In genomic region chr11:834371-835316, GRCh38 we compare ENCODE assay signal across 8 cellular contexts. TPM values are rescaled to one million over a fixed set of nuclear protein-coding genes. Genes with fewer than 3 reads are reported as not detected.
A peak's percentile ranks its signal among the peaks of the same experiment; 100 is the strongest.
DNase-seq lines count a peak whose midpoint lies in the region; ATAC-seq, FAIRE-seq and TF ChIP-seq lines count a peak whose summit lies in the region.

No MANE protein-coding gene starts in this region.

- H3K9ac ChIP-seq in Karpas-422 (ENCODE audit: low read length) (no peak overlapping the region), mammary epithelial cell (ENCODE audit: insufficient read depth, low read length) (peak overlapping the region; percentile 86), HepG2 (ENCODE audit: insufficient read depth, low read depth, low read length) (peak overlapping the region; percentile 85)

- no peak overlapping the region for H3K4me3 ChIP-seq in Karpas-422 (ENCODE audit: low read length)
- H3K4me3 ChIP-seq in mammary epithelial cell (replicated peaks in 1 of 3; ENCODE audit: insufficient read depth in 1 of 3, low read depth in 2 of 3, low read length in 3 of 3), result peak overlapping the region; percentile 26 to 79 (median 39)
- peak overlapping the region in 1 of 3 experiments; percentile 81; a peak in 1 of 6 replicates for H3K4me3 ChIP-seq in HepG2 (replicated peaks in 1 of 3; ENCODE audit: insufficient read depth in 1 of 3, low read depth in 2 of 3, low read length in 3 of 3)
- peak overlapping the region in 1 of 3 donors; percentile 67 for H3K4me3 ChIP-seq in thyroid gland (replicated peaks in 1 of 3)

- ATAC-seq in HepG2, result no peak
- no peak for ATAC-seq in HG02571 (IDR thresholded peaks at IDR 0.05; ENCODE audit: unreplicated experiment)
- ATAC-seq in HG02885 (IDR thresholded peaks at IDR 0.05; ENCODE audit: poor library complexity, unreplicated experiment), result no peak

- H3K36me3 ChIP-seq in Karpas-422 (ENCODE audit: insufficient read depth, low read length), result no peaks in the 10 kb centered on the region
- peaks cover 13% of the 10 kb centered on the region for H3K36me3 ChIP-seq in mammary epithelial cell (ENCODE audit: insufficient read depth, low read length)
- peaks cover 7 to 25% of the 10 kb centered on the region in 2 experiments for H3K36me3 ChIP-seq in HepG2 (replicated peaks in 1 of 2; ENCODE audit: control insufficient read depth in 1 of 2, insufficient read depth in 2 of 2, low read length in 2 of 2)
- H3K36me3 ChIP-seq in thyroid gland, result peaks cover 30 to 35% of the 10 kb centered on the region in 2 donors

- TF ChIP-seq CTCF in AG09319 (IDR thresholded peaks at IDR 0.05; ENCODE audit: low read depth, low read length) (no peak), mammary epithelial cell (conservative IDR thresholded peaks at IDR 0.05 in 1 of 2, IDR thresholded peaks at IDR 0.05 in 1 of 2; ENCODE audit: extremely low read depth in 1 of 2, insufficient read depth in 1 of 2, low read depth in 1 of 2, low read length in 2 of 2) (peak in 1 of 2 donors; percentile 1), HepG2 (CRISPR knock-in tag; IDR thresholded peaks at IDR 0.05) (no peak), thyroid gland (IDR thresholded peaks at IDR 0.05) (no peak)

- no peak for TF ChIP-seq EP300 in HepG2 (IDR thresholded peaks at IDR 0.05; ENCODE audit: low read depth in 2 of 2, low read length in 2 of 2)
- TF ChIP-seq EP300 in HepG2 (CRISPR knock-in tag; IDR thresholded peaks at IDR 0.05; ENCODE audit: borderline replicate concordance), result no peak

- TF ChIP-seq RAD21 in HepG2 (CRISPR knock-in tag; IDR thresholded peaks at IDR 0.05), result no peak

- H3K79me2 ChIP-seq in Karpas-422 (ENCODE audit: low read length) (no peaks in the 10 kb centered on the region), mammary epithelial cell (ENCODE audit: insufficient read depth, low read length) (peaks cover 57% of the 10 kb centered on the region), HepG2 (ENCODE audit: insufficient read depth, low read length) (peaks cover 13% of the 10 kb centered on the region)

- 5% methylated on average over 20 of the region's 31 CpGs for WGBS in mammary epithelial cell (ENCODE audit: low coverage, missing lambda C conversion rate)
- WGBS in HepG2 (ENCODE audit: low lambda C conversion rate), result 77% methylated on average over 9 of the region's 31 CpGs
- 36 to 60% methylated on average over 10 to 15 of the region's 31 CpGs for WGBS in thyroid gland, 2 donors

- BruUV-seq in mammary epithelial cell (replicated peaks; lab: Mats Ljungman, UMichigan) (TSS peak; percentile 56), HepG2 (replicated peaks; lab: Mats Ljungman, UMichigan) (TSS peak; percentile 57)

- POLR2A ChIA-PET in HepG2 (lab: Yijun Ruan, JAX), result interaction anchor here (1.6 to 16.1 kb wide), 3 partner anchors 7 to 25 kb away, joined by 6 to 264 read pairs (median 141); partner anchors contain the start of genes PNPLA2, POLR2L, RPLP2 and TSPAN4

- CTCF ChIA-PET in mammary epithelial cell (lab: Charles Lee; ENCODE audit: low non-redundant PET) (interaction anchor here (0.6 kb wide), 2 partner anchors 16 to 71 kb away, joined by 5 to 6 read pairs; partner anchors contain the start of gene PNPLA2), HepG2 (lab: Yijun Ruan, JAX; ENCODE audit: low intra/inter-chr PET ratio, low total read pairs) (no interaction called here)

- peaks cover 19% of the 10 kb centered on the region; the same call in 1 of the 2 replicates for H4K20me1 ChIP-seq in Karpas-422 (ENCODE audit: insufficient read depth, low read depth, low read length)
- H4K20me1 ChIP-seq in mammary epithelial cell (ENCODE audit: insufficient read depth, low read length), result no peaks in the 10 kb centered on the region
- peaks cover 9% of the 10 kb centered on the region; the same call in 1 of the 2 replicates for H4K20me1 ChIP-seq in HepG2 (ENCODE audit: insufficient read depth, low read length)

- H3K4me1 ChIP-seq in Karpas-422 (ENCODE audit: low read length), result peaks cover 24% of the 10 kb centered on the region
- H3K4me1 ChIP-seq in mammary epithelial cell (ENCODE audit: insufficient read depth, low read length), result peaks cover 76% of the 10 kb centered on the region
- peaks cover 75% of the 10 kb centered on the region for H3K4me1 ChIP-seq in HepG2 (ENCODE audit: insufficient read depth, low read length)
- peaks cover 39 to 45% of the 10 kb centered on the region in 2 donors for H3K4me1 ChIP-seq in thyroid gland

- H3K9me2 ChIP-seq in Karpas-422 (replicated peaks; ENCODE audit: insufficient read depth, low read length), result no peaks in the 10 kb centered on the region

- H3K9me3 ChIP-seq in Karpas-422 (ENCODE audit: low read length) (no peaks in the 10 kb centered on the region), mammary epithelial cell (replicated peaks; ENCODE audit: insufficient read depth, low read length) (no peaks in the 10 kb centered on the region), HepG2 (ENCODE audit: low read length) (no peaks in the 10 kb centered on the region), thyroid gland (no peaks in the 10 kb centered on the region)

- H3K27ac ChIP-seq in Karpas-422 (ENCODE audit: low read length) (no peak overlapping the region), mammary epithelial cell (ENCODE audit: insufficient read depth, low read depth, low read length) (peak overlapping the region; percentile 92), HepG2 (ENCODE audit: extremely low read length, insufficient read depth, low read length) (peak overlapping the region; percentile 43), thyroid gland (peak overlapping the region; percentile 25 to 66 (median 50))

- H3K27me3 ChIP-seq in Karpas-422 (ENCODE audit: low read length), result no peaks in the 10 kb centered on the region
- H3K27me3 ChIP-seq in mammary epithelial cell (ENCODE audit: insufficient read depth, low read length), result no peaks in the 10 kb centered on the region
- no peaks in the 10 kb centered on the region for H3K27me3 ChIP-seq in HepG2 (ENCODE audit: control insufficient read depth in 1 of 2, insufficient read depth in 2 of 2, low read length in 2 of 2)
- H3K27me3 ChIP-seq in thyroid gland, result no peaks in the 10 kb centered on the region

- DNase-seq in AG09319 (ENCODE audit: extremely low read depth, low read depth), result peak; percentile 34
- DNase-seq in Karpas-422, result peak; percentile 49
- peak; percentile 91 for DNase-seq in mammary epithelial cell
- no peak for DNase-seq in HepG2 (ENCODE audit: low spot score)
- peak; percentile 55 to 82 for DNase-seq in thyroid gland
- DNase-seq in stimulated activated naive CD4-positive, alpha-beta T cell treated with Interleukin-2 at 50 U/mL for 16 hours (lab: John Stamatoyannopoulos, UW), result no peak

- H3K4me2 ChIP-seq in Karpas-422 (ENCODE audit: low read depth, low read length, poor library complexity, severe bottlenecking) (no peak overlapping the region), mammary epithelial cell (ENCODE audit: insufficient read depth, low read depth, low read length) (peak overlapping the region; percentile 99), HepG2 (ENCODE audit: low read depth, low read length) (peak overlapping the region; percentile 81)

- intact Hi-C loops in mammary epithelial cell (cut with micrococcal nuclease) (loop anchor here (1.0 to 2.0 kb wide), 3 partner anchors 8 to 38 kb away; partner anchors contain the start of genes POLR2L and TSPAN4), HepG2 (cut with micrococcal nuclease; ENCODE audit: unreplicated experiment) (no loop called here), thyroid gland (cut with DNase I) (no loop called here)

- H2AFZ ChIP-seq in Karpas-422 (ENCODE audit: low read length) (no peak overlapping the region), mammary epithelial cell (ENCODE audit: low read depth, low read length) (no peak overlapping the region), HepG2 (ENCODE audit: low read length) (no peak overlapping the region)

- TF ChIP-seq POLR2A in HepG2 (IDR thresholded peaks at IDR 0.05; ENCODE audit: insufficient read depth in 1 of 2, low read depth in 2 of 2, low read length in 2 of 2) (no peak), thyroid gland (IDR thresholded peaks at IDR 0.05) (peak in 1 of 2 donors; percentile 12)

- dilution Hi-C loops in mammary epithelial cell (cut with HindIII; ENCODE audit: low sequenced_read_pairs), result no loop called here

- FAIRE-seq in HepG2 (lab: Jason Lieb, UNC), result no peak

- in situ Hi-C loops in mammary epithelial cell (cut with MboI; ENCODE audit: low sequenced_read_pairs in 2 of 2), result no loop called here
- in situ Hi-C loops in HepG2 (cut with HindIII; ENCODE audit: extremely low pct_ligation_motif_present, low pct_unique_long_range_greater_than_20kb), result no loop called here

RNA-seq across cellular contexts. Expression of gene CD151, which starts 1.9 kb away (rescaled TPM):
- total RNA-seq in Karpas-422 (2014; rRNA removed; shearing (Covaris generic); ENCODE audit: low replicate concordance), result 8.4 and 10.5 TPM in 2 replicates
- total RNA-seq in mammary epithelial cell (100 to 1,000 TPM; 387 to 511 TPM), HepG2 (2016; rRNA removed; fragmentation: Illumina TruSeq; extraction: Trizol) (54.0 and 125 TPM in 2 replicates), thyroid gland (100 to 1,000 TPM; 135 to 326 (median 298) TPM)
- polyA plus RNA-seq in mammary epithelial cell (721 TPM), HepG2 (2011; rRNA removed) (197 and 287 TPM in 2 replicates)
- 374 TPM for polyA minus RNA-seq in mammary epithelial cell
- 31.5 and 37.4 TPM in 2 replicates for total RNA-seq in HepG2 (2016; cell fraction: cytosol; rRNA removed; fragmentation: Illumina TruSeq; extraction: Trizol; ENCODE audit: low read depth)
- total RNA-seq in HepG2 (2016; cell fraction: insoluble cytoplasmic fraction; rRNA removed; fragmentation: Illumina TruSeq; extraction: Trizol), result 60.0 and 126 TPM in 2 replicates
- 34.7 and 43.1 TPM in 2 replicates for total RNA-seq in HepG2 (2016; cell fraction: membrane; rRNA removed; fragmentation: Illumina TruSeq; extraction: Trizol)
- total RNA-seq in HepG2 (2016; cell fraction: nucleus; rRNA removed; fragmentation: Illumina TruSeq; extraction: Trizol), result 93.4 and 110 TPM in 2 replicates
- polyA plus RNA-seq in HepG2 (2011; cell fraction: cytosol; rRNA removed), result 200 and 252 TPM in 2 replicates
- polyA plus RNA-seq in HepG2 (2011; cell fraction: nucleus; rRNA removed), result 375 and 396 TPM in 2 replicates
- polyA plus RNA-seq in HepG2 (2012), result 93.8 and 141 TPM in 2 replicates
- polyA plus RNA-seq in HepG2 (2016; cell fraction: cytosol; fragmentation: Illumina TruSeq; extraction: Trizol; ENCODE audit: low read depth), result 36.4 and 45.9 TPM in 2 replicates
- 54.8 and 63.7 TPM in 2 replicates for polyA plus RNA-seq in HepG2 (2016; cell fraction: insoluble cytoplasmic fraction; fragmentation: Illumina TruSeq; extraction: Trizol; ENCODE audit: low read depth)
- 41.9 and 45.5 TPM in 2 replicates for polyA plus RNA-seq in HepG2 (2016; cell fraction: membrane; fragmentation: Illumina TruSeq; extraction: Trizol; ENCODE audit: low read depth)
- polyA plus RNA-seq in HepG2 (2016; cell fraction: nucleus; fragmentation: Illumina TruSeq; extraction: Trizol; ENCODE audit: insufficient read depth, low read depth), result 208 and 218 TPM in 2 replicates
- 312 and 492 TPM in 2 replicates for polyA minus RNA-seq in HepG2 (2011; rRNA and poly(A)+ RNA removed; ENCODE audit: low replicate concordance)
- polyA minus RNA-seq in HepG2 (2011; cell fraction: cytosol; rRNA and poly(A)+ RNA removed), result 90.0 and 90.8 TPM in 2 replicates
- polyA minus RNA-seq in HepG2 (2011; cell fraction: nucleus; rRNA and poly(A)+ RNA removed), result 60.9 and 80.8 TPM in 2 replicates

RNA-seq across cellular contexts. Expression of gene CRACR2B, which starts 6.9 kb away (rescaled TPM):
- total RNA-seq in Karpas-422 (2014; rRNA removed; shearing (Covaris generic); ENCODE audit: low replicate concordance), result 0.48 and 1.5 TPM in 2 replicates
- total RNA-seq in mammary epithelial cell (under 1 TPM in 1 of 2 donors, not detected in 1; 0.17 TPM), HepG2 (2016; rRNA removed; fragmentation: Illumina TruSeq; extraction: Trizol) (8.9 and 14.9 TPM in 2 replicates), thyroid gland (10 to 100 TPM in 2 of 4 donors, 1 to 10 TPM in 2; 4.1 to 21.2 (median 12.3) TPM)
- polyA plus RNA-seq in mammary epithelial cell (0.25 TPM), HepG2 (2011; rRNA removed) (21.0 and 27.7 TPM in 2 replicates)
- not detected for polyA minus RNA-seq in mammary epithelial cell
- 5.5 and 5.9 TPM in 2 replicates for total RNA-seq in HepG2 (2016; cell fraction: cytosol; rRNA removed; fragmentation: Illumina TruSeq; extraction: Trizol; ENCODE audit: low read depth)
- total RNA-seq in HepG2 (2016; cell fraction: insoluble cytoplasmic fraction; rRNA removed; fragmentation: Illumina TruSeq; extraction: Trizol), result 8.5 and 12.6 TPM in 2 replicates
- 6.6 and 10.0 TPM in 2 replicates for total RNA-seq in HepG2 (2016; cell fraction: membrane; rRNA removed; fragmentation: Illumina TruSeq; extraction: Trizol)
- 10.8 and 16.7 TPM in 2 replicates for total RNA-seq in HepG2 (2016; cell fraction: nucleus; rRNA removed; fragmentation: Illumina TruSeq; extraction: Trizol)
- 9.8 and 16.5 TPM in 2 replicates for polyA plus RNA-seq in HepG2 (2011; cell fraction: cytosol; rRNA removed)
- polyA plus RNA-seq in HepG2 (2011; cell fraction: nucleus; rRNA removed), result 278 and 343 TPM in 2 replicates
- polyA plus RNA-seq in HepG2 (2012), result 10.5 and 14.8 TPM in 2 replicates
- 8.3 and 10.9 TPM in 2 replicates for polyA plus RNA-seq in HepG2 (2016; cell fraction: cytosol; fragmentation: Illumina TruSeq; extraction: Trizol; ENCODE audit: low read depth)
- 14.8 and 17.4 TPM in 2 replicates for polyA plus RNA-seq in HepG2 (2016; cell fraction: insoluble cytoplasmic fraction; fragmentation: Illumina TruSeq; extraction: Trizol; ENCODE audit: low read depth)
- polyA plus RNA-seq in HepG2 (2016; cell fraction: membrane; fragmentation: Illumina TruSeq; extraction: Trizol; ENCODE audit: low read depth), result 11.2 and 14.5 TPM in 2 replicates
- 48.6 and 55.2 TPM in 2 replicates for polyA plus RNA-seq in HepG2 (2016; cell fraction: nucleus; fragmentation: Illumina TruSeq; extraction: Trizol; ENCODE audit: insufficient read depth, low read depth)
- 3.4 and 13.9 TPM in 2 replicates for polyA minus RNA-seq in HepG2 (2011; rRNA and poly(A)+ RNA removed; ENCODE audit: low replicate concordance)
- polyA minus RNA-seq in HepG2 (2011; cell fraction: cytosol; rRNA and poly(A)+ RNA removed), result 7.5 and 8.4 TPM in 2 replicates
- 22.7 and 23.2 TPM in 2 replicates for polyA minus RNA-seq in HepG2 (2011; cell fraction: nucleus; rRNA and poly(A)+ RNA removed)

RNA-seq across cellular contexts. Expression of gene POLR2L, which starts 7.7 kb away (rescaled TPM):
- total RNA-seq in Karpas-422 (2014; rRNA removed; shearing (Covaris generic); ENCODE audit: low replicate concordance), result 113 and 203 TPM in 2 replicates
- total RNA-seq in mammary epithelial cell (100 to 1,000 TPM in 1 of 2 donors, 10 to 100 TPM in 1; 60.0 to 193 TPM), HepG2 (2016; rRNA removed; fragmentation: Illumina TruSeq; extraction: Trizol) (114 and 146 TPM in 2 replicates), thyroid gland (10 to 100 TPM; 17.9 to 89.2 (median 52.4) TPM)
- polyA plus RNA-seq in mammary epithelial cell (235 TPM), HepG2 (2011; rRNA removed) (104 and 115 TPM in 2 replicates)
- 110 TPM for polyA minus RNA-seq in mammary epithelial cell
- total RNA-seq in HepG2 (2016; cell fraction: cytosol; rRNA removed; fragmentation: Illumina TruSeq; extraction: Trizol; ENCODE audit: low read depth), result 37.0 and 48.5 TPM in 2 replicates
- 113 and 136 TPM in 2 replicates for total RNA-seq in HepG2 (2016; cell fraction: insoluble cytoplasmic fraction; rRNA removed; fragmentation: Illumina TruSeq; extraction: Trizol)
- total RNA-seq in HepG2 (2016; cell fraction: membrane; rRNA removed; fragmentation: Illumina TruSeq; extraction: Trizol), result 68.6 and 79.8 TPM in 2 replicates
- 34.9 and 39.5 TPM in 2 replicates for total RNA-seq in HepG2 (2016; cell fraction: nucleus; rRNA removed; fragmentation: Illumina TruSeq; extraction: Trizol)
- polyA plus RNA-seq in HepG2 (2011; cell fraction: cytosol; rRNA removed), result 35.1 and 78.0 TPM in 2 replicates
- 44.7 and 47.4 TPM in 2 replicates for polyA plus RNA-seq in HepG2 (2011; cell fraction: nucleus; rRNA removed)
- 57.4 and 93.8 TPM in 2 replicates for polyA plus RNA-seq in HepG2 (2012)
- polyA plus RNA-seq in HepG2 (2016; cell fraction: cytosol; fragmentation: Illumina TruSeq; extraction: Trizol; ENCODE audit: low read depth), result 58.6 and 89.5 TPM in 2 replicates
- 221 and 225 TPM in 2 replicates for polyA plus RNA-seq in HepG2 (2016; cell fraction: insoluble cytoplasmic fraction; fragmentation: Illumina TruSeq; extraction: Trizol; ENCODE audit: low read depth)
- 90.2 and 102 TPM in 2 replicates for polyA plus RNA-seq in HepG2 (2016; cell fraction: membrane; fragmentation: Illumina TruSeq; extraction: Trizol; ENCODE audit: low read depth)
- polyA plus RNA-seq in HepG2 (2016; cell fraction: nucleus; fragmentation: Illumina TruSeq; extraction: Trizol; ENCODE audit: insufficient read depth, low read depth), result 84.0 and 90.2 TPM in 2 replicates
- polyA minus RNA-seq in HepG2 (2011; rRNA and poly(A)+ RNA removed; ENCODE audit: low replicate concordance), result 129 and 143 TPM in 2 replicates
- 35.6 and 37.0 TPM in 2 replicates for polyA minus RNA-seq in HepG2 (2011; cell fraction: cytosol; rRNA and poly(A)+ RNA removed)
- polyA minus RNA-seq in HepG2 (2011; cell fraction: nucleus; rRNA and poly(A)+ RNA removed), result 27.3 and 33.1 TPM in 2 replicates

RNA-seq across cellular contexts. Expression of gene TSPAN4, which starts 8.0 kb away (rescaled TPM):
- 4.0 TPM in 1 of 2 replicates, not detected in the other for total RNA-seq in Karpas-422 (2014; rRNA removed; shearing (Covaris generic); ENCODE audit: low replicate concordance)
- total RNA-seq in mammary epithelial cell (10 to 100 TPM; 50.3 to 81.7 TPM), HepG2 (2016; rRNA removed; fragmentation: Illumina TruSeq; extraction: Trizol) (13.2 and 31.7 TPM in 2 replicates), thyroid gland (100 to 1,000 TPM in 2 of 4 donors, 10 to 100 TPM in 2; 86.1 to 127 (median 107) TPM)
- polyA plus RNA-seq in mammary epithelial cell (114 TPM), HepG2 (2011; rRNA removed) (68.3 and 88.5 TPM in 2 replicates)
- polyA minus RNA-seq in mammary epithelial cell, result 29.2 TPM
- total RNA-seq in HepG2 (2016; cell fraction: cytosol; rRNA removed; fragmentation: Illumina TruSeq; extraction: Trizol; ENCODE audit: low read depth), result 8.9 and 10.0 TPM in 2 replicates
- 12.0 and 31.8 TPM in 2 replicates for total RNA-seq in HepG2 (2016; cell fraction: insoluble cytoplasmic fraction; rRNA removed; fragmentation: Illumina TruSeq; extraction: Trizol)
- total RNA-seq in HepG2 (2016; cell fraction: membrane; rRNA removed; fragmentation: Illumina TruSeq; extraction: Trizol), result 11.0 and 13.5 TPM in 2 replicates
- 26.1 and 32.6 TPM in 2 replicates for total RNA-seq in HepG2 (2016; cell fraction: nucleus; rRNA removed; fragmentation: Illumina TruSeq; extraction: Trizol)
- 60.2 and 113 TPM in 2 replicates for polyA plus RNA-seq in HepG2 (2011; cell fraction: cytosol; rRNA removed)
- polyA plus RNA-seq in HepG2 (2011; cell fraction: nucleus; rRNA removed), result 232 and 327 TPM in 2 replicates
- polyA plus RNA-seq in HepG2 (2012), result 22.7 and 28.5 TPM in 2 replicates
- 10.4 TPM in 2 replicates for polyA plus RNA-seq in HepG2 (2016; cell fraction: cytosol; fragmentation: Illumina TruSeq; extraction: Trizol; ENCODE audit: low read depth)
- polyA plus RNA-seq in HepG2 (2016; cell fraction: insoluble cytoplasmic fraction; fragmentation: Illumina TruSeq; extraction: Trizol; ENCODE audit: low read depth), result 11.8 and 12.7 TPM in 2 replicates
- polyA plus RNA-seq in HepG2 (2016; cell fraction: membrane; fragmentation: Illumina TruSeq; extraction: Trizol; ENCODE audit: low read depth), result 8.5 and 12.0 TPM in 2 replicates
- 59.4 and 62.8 TPM in 2 replicates for polyA plus RNA-seq in HepG2 (2016; cell fraction: nucleus; fragmentation: Illumina TruSeq; extraction: Trizol; ENCODE audit: insufficient read depth, low read depth)
- 59.6 and 124 TPM in 2 replicates for polyA minus RNA-seq in HepG2 (2011; rRNA and poly(A)+ RNA removed; ENCODE audit: low replicate concordance)
- polyA minus RNA-seq in HepG2 (2011; cell fraction: cytosol; rRNA and poly(A)+ RNA removed), result 24.9 and 25.9 TPM in 2 replicates
- 16.4 and 16.9 TPM in 2 replicates for polyA minus RNA-seq in HepG2 (2011; cell fraction: nucleus; rRNA and poly(A)+ RNA removed)

RNA-seq across cellular contexts. Expression of gene PNPLA2, which starts 15.9 kb away (rescaled TPM):
- 32.5 and 35.8 TPM in 2 replicates for total RNA-seq in Karpas-422 (2014; rRNA removed; shearing (Covaris generic); ENCODE audit: low replicate concordance)
- total RNA-seq in mammary epithelial cell (10 to 100 TPM; 14.7 to 62.6 TPM), HepG2 (2016; rRNA removed; fragmentation: Illumina TruSeq; extraction: Trizol) (4.8 and 10.5 TPM in 2 replicates), thyroid gland (10 to 100 TPM; 35.8 to 95.0 (median 57.6) TPM)
- polyA plus RNA-seq in mammary epithelial cell (13.7 TPM), HepG2 (2011; rRNA removed) (43.2 and 58.1 TPM in 2 replicates)
- polyA minus RNA-seq in mammary epithelial cell, result 17.2 TPM
- 3.8 and 4.1 TPM in 2 replicates for total RNA-seq in HepG2 (2016; cell fraction: cytosol; rRNA removed; fragmentation: Illumina TruSeq; extraction: Trizol; ENCODE audit: low read depth)
- 4.0 and 11.4 TPM in 2 replicates for total RNA-seq in HepG2 (2016; cell fraction: insoluble cytoplasmic fraction; rRNA removed; fragmentation: Illumina TruSeq; extraction: Trizol)
- 4.4 and 5.4 TPM in 2 replicates for total RNA-seq in HepG2 (2016; cell fraction: membrane; rRNA removed; fragmentation: Illumina TruSeq; extraction: Trizol)
- 17.2 and 23.5 TPM in 2 replicates for total RNA-seq in HepG2 (2016; cell fraction: nucleus; rRNA removed; fragmentation: Illumina TruSeq; extraction: Trizol)
- 7.3 and 12.8 TPM in 2 replicates for polyA plus RNA-seq in HepG2 (2011; cell fraction: cytosol; rRNA removed)
- 830 and 954 TPM in 2 replicates for polyA plus RNA-seq in HepG2 (2011; cell fraction: nucleus; rRNA removed)
- polyA plus RNA-seq in HepG2 (2012), result 70.1 and 82.8 TPM in 2 replicates
- polyA plus RNA-seq in HepG2 (2016; cell fraction: cytosol; fragmentation: Illumina TruSeq; extraction: Trizol; ENCODE audit: low read depth), result 4.8 and 6.6 TPM in 2 replicates
- 14.6 and 20.2 TPM in 2 replicates for polyA plus RNA-seq in HepG2 (2016; cell fraction: insoluble cytoplasmic fraction; fragmentation: Illumina TruSeq; extraction: Trizol; ENCODE audit: low read depth)
- polyA plus RNA-seq in HepG2 (2016; cell fraction: membrane; fragmentation: Illumina TruSeq; extraction: Trizol; ENCODE audit: low read depth), result 7.5 and 10.2 TPM in 2 replicates
- 77.9 and 79.1 TPM in 2 replicates for polyA plus RNA-seq in HepG2 (2016; cell fraction: nucleus; fragmentation: Illumina TruSeq; extraction: Trizol; ENCODE audit: insufficient read depth, low read depth)
- 60.4 and 150 TPM in 2 replicates for polyA minus RNA-seq in HepG2 (2011; rRNA and poly(A)+ RNA removed; ENCODE audit: low replicate concordance)
- polyA minus RNA-seq in HepG2 (2011; cell fraction: cytosol; rRNA and poly(A)+ RNA removed), result 24.0 and 31.5 TPM in 2 replicates
- polyA minus RNA-seq in HepG2 (2011; cell fraction: nucleus; rRNA and poly(A)+ RNA removed), result 135 and 151 TPM in 2 replicates

Comparison
In these comparisons a context has a peak if more than half of its experiments do, and no peak if none do; other contexts are left out.
1. DNase-seq: peak in AG09319 (single experiment), Karpas-422 (single experiment), mammary epithelial cell (single experiment) and thyroid gland (2 of 2); none in HepG2 (single experiment) and stimulated activated naive CD4-positive, alpha-beta T cell treated with Interleukin-2 at 50 U/mL for 16 hours (single experiment).